8 cellular contexts compared by ENCODE assay signal in the genomic region with DNA sequence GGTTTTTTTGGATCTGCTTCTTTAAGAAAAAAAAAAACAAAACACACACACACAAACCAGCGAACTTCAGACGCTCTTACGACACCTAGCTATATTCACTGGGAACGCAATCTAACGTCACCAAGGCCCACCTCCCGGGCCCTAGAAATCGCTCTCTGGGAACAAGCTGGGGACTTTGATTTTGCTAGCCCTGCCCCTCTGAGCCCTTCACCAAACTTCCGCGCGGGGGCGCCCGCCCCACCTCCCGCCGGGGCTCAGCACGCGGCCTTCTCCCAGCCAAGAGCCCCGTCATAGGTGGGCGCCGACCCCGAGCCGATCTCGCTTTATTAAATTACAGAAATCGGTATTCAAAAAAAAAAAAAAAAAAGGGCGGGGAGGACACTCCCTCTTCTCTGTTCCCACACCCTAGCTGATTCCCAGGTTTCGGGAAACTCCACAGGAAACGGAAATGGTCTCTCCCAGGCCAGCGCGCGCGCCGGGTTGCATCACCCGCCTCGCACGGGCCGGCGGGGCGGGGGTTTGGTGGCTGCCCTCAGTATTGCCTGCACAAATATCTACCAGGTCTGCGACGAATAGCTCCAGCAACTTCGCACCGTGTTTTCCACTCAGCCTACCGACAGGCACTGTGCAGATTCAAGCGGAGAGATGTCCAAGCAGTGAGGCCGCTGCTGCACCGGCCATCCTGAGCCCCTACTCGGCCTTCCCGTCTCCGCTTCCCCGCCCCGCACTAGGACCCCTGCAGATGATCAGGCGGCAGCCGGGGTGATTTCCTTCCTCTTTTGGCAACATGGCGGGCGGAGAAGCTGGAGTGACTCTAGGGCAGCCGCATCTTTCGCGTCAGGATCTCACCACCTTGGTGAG. TPM values are rescaled to one million over a fixed set of nuclear protein-coding genes. Genes with fewer than 3 reads are reported as not detected.
DNase-seq lines count a peak whose midpoint lies in the region; ATAC-seq and TF ChIP-seq lines count a peak whose summit lies in the region.

EIF2S3 (plus strand) TSS at position 775 of the 861 bp plus-strand sequence; CDS start at position 788, 13 bp downstream.

- TF ChIP-seq CTCF in colonic mucosa (IDR thresholded peaks at IDR 0.05) = peak; percentile 71

- H3K9me3 ChIP-seq in colonic mucosa = no peaks in the 10 kb centered on the region

- peak; percentile 68 to 97 (median 95) for DNase-seq in C1 segment of cervical spinal cord (lab: John Stamatoyannopoulos, UW)
- peak; percentile 96 for DNase-seq in NCI-H526 treated with DMSO at 0.1 percent for 48 hours (lab: John Stamatoyannopoulos, UW)
- DNase-seq in activated CD4-positive, alpha-beta T cell treated with anti-CD3 and anti-CD28 coated beads for 48 hours = peak; percentile 88
- DNase-seq in colonic mucosa = peak; percentile 94
- DNase-seq in left colon = peak; percentile 91
- peak; percentile 84 for DNase-seq in stimulated activated CD4-positive, alpha-beta T cell treated with anti-CD3 and anti-CD28 coated beads, Interleukin-1b, Interleukin-23, amount 100 ng/mL, for 48 hours

- peak within 1 kb of the TSS; percentile 81 to 95 for H3K9ac ChIP-seq in colonic mucosa (ENCODE audit: low read depth in 2 of 2, low read length in 2 of 2)

- intact Hi-C loops in colonic mucosa (cut with DNase I) (loop anchor here (5.0 to 10.0 kb wide), 2 partner anchors 100 to 147 kb away; partner anchors contain the start of genes APOO and CXorf58), left colon (cut with DNase I, micrococcal nuclease) (no loop called here)

- peaks cover 5% of the 10 kb centered on the region for H3K4me1 ChIP-seq in colonic mucosa

- H3K36me3 ChIP-seq in colonic mucosa = no peaks in the 10 kb centered on the region

- no peaks in the 10 kb centered on the region for H3K27me3 ChIP-seq in colonic mucosa

- ATAC-seq in GM19328 (IDR thresholded peaks at IDR 0.05; ENCODE audit: unreplicated experiment) (peak; percentile 88), HG03469 (IDR thresholded peaks at IDR 0.05; ENCODE audit: unreplicated experiment) (peak; percentile 93), left colon (peak; percentile 94)

- H3K4me3 ChIP-seq in colonic mucosa = peak within 1 kb of the TSS; percentile 96

- H3K27ac ChIP-seq in colonic mucosa = peak within 1 kb of the TSS; percentile 75

RNA-seq across cellular contexts. Expression of gene EIF2S3, which starts in this region (rescaled TPM):
- total RNA-seq in colonic mucosa (100 to 1,000 TPM; 166 to 180 TPM), left colon (100 to 1,000 TPM; 136 to 137 TPM)

Comparison
In these comparisons a context has a peak if more than half of its experiments do, and no peak if none do; other contexts are left out.
1. Peak in every context shown above with its lines: DNase-seq, ATAC-seq, H3K4me3 ChIP-seq and H3K27ac ChIP-seq.